In the genomic region with DNA sequence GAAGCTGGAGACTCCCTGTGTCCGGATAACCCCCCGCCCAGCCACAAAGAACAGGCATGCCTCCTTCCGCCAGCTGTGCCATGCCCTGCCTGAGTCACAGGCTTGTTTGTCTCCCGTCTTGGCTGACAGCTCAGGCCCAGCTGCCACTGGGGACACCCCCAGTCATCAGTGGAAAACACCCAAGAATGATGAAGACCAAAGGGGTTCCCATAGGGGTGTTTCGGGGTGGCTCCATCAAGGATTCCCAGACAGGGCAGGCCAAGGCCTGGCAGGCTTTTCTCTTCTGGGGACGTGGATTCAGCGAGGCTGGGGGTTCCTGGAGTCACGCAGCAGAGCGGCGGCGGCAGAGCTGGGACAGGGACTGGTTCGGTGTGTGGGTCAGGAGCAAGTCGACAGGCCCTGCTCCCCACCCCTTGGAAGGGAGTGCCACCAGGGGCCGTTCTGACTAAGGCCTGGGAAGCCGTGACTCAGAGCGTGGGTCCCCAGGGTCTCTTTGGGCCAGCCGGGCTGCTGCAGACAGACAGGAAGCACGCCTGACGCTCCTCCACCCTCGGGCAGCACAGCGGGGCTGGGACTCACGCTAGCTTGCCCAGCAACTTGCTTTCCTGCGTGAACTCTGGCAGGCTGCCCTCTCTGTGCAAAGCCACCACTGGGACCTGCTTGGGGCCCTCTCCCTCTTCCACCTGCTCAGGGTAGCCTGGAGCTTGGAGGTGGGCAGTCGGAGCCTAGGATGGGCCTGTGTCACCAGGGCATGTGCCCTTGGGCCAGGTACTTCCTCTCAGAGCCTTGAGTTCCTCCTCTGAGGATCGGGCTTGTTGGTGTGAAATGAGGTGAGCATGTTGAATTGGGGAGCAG, we compare ENCODE assay signal across 8 cellular contexts. TPM values are rescaled to one million over a fixed set of nuclear protein-coding genes. Genes with fewer than 3 reads are reported as not detected.
A peak's percentile ranks its signal among the peaks of the same experiment; 100 is the strongest.
DNase-seq lines count a peak whose midpoint lies in the region; ATAC-seq, FAIRE-seq and TF ChIP-seq lines count a peak whose summit lies in the region.
"Not testable (repeated sequence)": the region's sequence is repeated elsewhere in the genome, so short reads cannot be mapped to it uniquely, and the experiment has no call there.

No MANE protein-coding gene starts in this region.

- not testable (repeated sequence) for H3K27me3 Mint-ChIP-seq in T-cell

- ATAC-seq in GM21515 (IDR thresholded peaks at IDR 0.05; ENCODE audit: unreplicated experiment) (peak; percentile 41), HG03439 (IDR thresholded peaks at IDR 0.05; ENCODE audit: unreplicated experiment) (peak; percentile 57), T-cell (replicated peaks in 1 of 4) (peak in 1 of 4 experiments; percentile 20), pancreas (peak; percentile 29 to 60 (median 48))

- not testable (repeated sequence) for H3K4me3 ChIP-seq in pancreas, suprapubic skin

- POLR2A ChIA-PET in T-cell (lab: Charles Lee), result not testable (repeated sequence)

- WGBS in pancreas, 2 donors, result 73 to 82% methylated on average over 22 to 24 of the region's 25 CpGs
- WGBS in suprapubic skin, result 22% methylated on average over 11 of the region's 25 CpGs

- not testable (repeated sequence) for H3K4me1 ChIP-seq in pancreas
- peaks cover 56% of the 10 kb centered on the region for H3K4me1 ChIP-seq in suprapubic skin

- peaks cover 14 to 29% (median 29%) of the 10 kb centered on the region in 3 donors for H3K4me1 Mint-ChIP-seq in T-cell

- not testable (repeated sequence) for TF ChIP-seq CTCF in pancreas (IDR thresholded peaks at IDR 0.05); suprapubic skin (IDR thresholded peaks at IDR 0.05)

- H3K9me3 ChIP-seq in pancreas, suprapubic skin: not testable (repeated sequence)

- CTCF ChIA-PET in T-cell (lab: Charles Lee), result interaction anchor here in 1 of 2 donors (0.6 kb wide), 1 partner anchor 52 kb away, joined by 3 read pairs; no protein-coding TSS in a partner anchor

- peak overlapping the region; percentile 66 to 85 for H3K27ac Mint-ChIP-seq in T-cell

- intact Hi-C loops in cardiac septum (cut with DNase I), result loop anchor here (5.0 kb wide), 1 partner anchor 115 kb away; the partner anchor contains the start of gene MORF4L1
- intact Hi-C loops in pancreas (cut with DNase I), result loop anchor here in 1 of 3 donors (10.0 kb wide), 1 partner anchor 142 kb away; no protein-coding TSS in a partner anchor

- DNase-seq in GM03348 (ENCODE audit: low spot score) (peak; percentile 61), T-cell (peak in 4 of 34 experiments; percentile 23 to 31 (median 25)), cardiac septum (ENCODE audit: low spot score) (peak; percentile 91), pancreas (peak in 4 of 6 donors; percentile 19 to 80 (median 51)), suprapubic skin (ENCODE audit: low spot score in 2 of 2) (peak in 1 of 2 donors; percentile 92)

- FAIRE-seq in pancreas (lab: Jason Lieb, UNC), result not testable (repeated sequence)

- TF ChIP-seq EP300 in suprapubic skin (IDR thresholded peaks at IDR 0.05), result not testable (repeated sequence)

- H3K9me3 Mint-ChIP-seq in T-cell, result not testable (repeated sequence)

- not testable (repeated sequence) for H3K36me3 ChIP-seq in pancreas, suprapubic skin

- not testable (repeated sequence) for H3K27me3 ChIP-seq in pancreas, suprapubic skin

- not testable (repeated sequence) for H3K4me3 Mint-ChIP-seq in T-cell

- H3K36me3 Mint-ChIP-seq in T-cell, result not testable (repeated sequence)

- H3K27ac ChIP-seq in angular gyrus (ENCODE audit: low read depth, low read length), result peak overlapping the region; percentile 35
- H3K27ac ChIP-seq in pancreas, result not testable (repeated sequence)
- H3K27ac ChIP-seq in suprapubic skin, result peak overlapping the region; percentile 76

- not testable (repeated sequence) for TF ChIP-seq POLR2A in suprapubic skin (IDR thresholded peaks at IDR 0.05)

RNA-seq across cellular contexts. Expression of gene ADAMTS7, which starts 54.3 kb away (rescaled TPM):
- 1 to 10 TPM in 2 of 5 donors, under 1 TPM in 1, not detected in 2; 0.79 to 2.3 (median 1.0) TPM for total RNA-seq in T-cell
- 17.8 TPM for total RNA-seq in cardiac septum
- 1 to 10 TPM in 1 of 6 donors, under 1 TPM in 5; 0.20 to 1.1 (median 0.43) TPM for total RNA-seq in pancreas
- polyA plus RNA-seq in pancreas, result 1 to 10 TPM; 1.3 to 1.4 TPM
- 1 to 10 TPM; 1.1 to 1.2 (median 1.2) TPM for total RNA-seq in suprapubic skin
